Comparison of ENCODE assay signal across 20 cellular contexts in genomic region chr11:100815787-100816330, GRCh38.
DNase-seq lines count a peak whose midpoint lies in the region; ATAC-seq, FAIRE-seq and TF ChIP-seq lines count a peak whose summit lies in the region.
"Had no signal": no experiment of that assay in that cellular context is flagged by ENCODE, and none has a peak within 500 bp of the region (broad histone marks: within the 10 kb centered on the region; RNA-seq: fewer than 3 reads in every experiment).

No MANE protein-coding gene starts in this region.

- no peak overlapping the region for H3K9ac ChIP-seq in K562 (ENCODE audit: insufficient read depth in 1 of 2, low read depth in 2 of 2, low read length in 2 of 2)
- no peak overlapping the region for H3K9ac ChIP-seq in GM23248
- H3K9ac ChIP-seq: BLaER1 treated with 17β-estradiol and CSF1 and Interleukin-3, amounts not matched to agents 10 nM and 100 nM had no signal

- no peak for DNase-seq in cardiac muscle cell (ENCODE audit: low read depth in 1 of 2, low spot score in 1 of 2)
- no peak for DNase-seq in left ventricle myocardium superior
- no peak for DNase-seq in K562 (ENCODE audit: extremely low read depth in 1 of 4, low spot score in 3 of 4)
- DNase-seq in stimulated activated CD4-positive, alpha-beta T cell treated with anti-CD3 and anti-CD28 coated beads, Interleukin-15, amount 100 ng/mL, for 24 hours, result no peak
- no peak for DNase-seq in GM23248
- DNase-seq: AML-193; Caco-2; Calu3; CD4-positive, alpha-beta T cell; CD8-positive, alpha-beta T cell; DMS79 treated with DMSO at 0.1 percent for 48 hours; GF-D8 had no signal

- no peaks in the 10 kb centered on the region for H3K27me3 ChIP-seq in cardiac muscle cell
- no peaks in the 10 kb centered on the region for H3K27me3 ChIP-seq in K562 (ENCODE audit: control insufficient read depth in 2 of 2, insufficient read depth in 2 of 2, low read length in 2 of 2)
- H3K27me3 ChIP-seq in GM23248 (replicated peaks; ENCODE audit: insufficient read depth), result no peaks in the 10 kb centered on the region
- H3K27me3 ChIP-seq: BLaER1 treated with 17β-estradiol and CSF1 and Interleukin-3, amounts not matched to agents 10 nM and 100 nM had no signal

- 40% methylated on average over 1 of the region's 1 CpG for WGBS in K562 (ENCODE audit: insufficient coverage, low coverage, missing lambda C conversion rate)
- 96 to 97% methylated on average over 1 of the region's 1 CpG for WGBS in GM23248 (ENCODE audit: low coverage in 1 of 2, low lambda C conversion rate in 2 of 2, missing lambda C conversion rate in 2 of 2), 2 experiments

- H3K9me2 ChIP-seq in GM23248 (ENCODE audit: insufficient read depth), result no peaks in the 10 kb centered on the region

- CTCF ChIA-PET in K562 (lab: Yijun Ruan, JAX; ENCODE audit: low intra/inter-chr PET ratio), result no interaction called here

- POLR2A ChIA-PET in K562 (lab: Yijun Ruan, JAX), result no interaction called here

- H4K20me1 ChIP-seq in K562 (replicated peaks; ENCODE audit: control insufficient read depth, insufficient read depth, low read length) (no peaks in the 10 kb centered on the region), GM23248 (ENCODE audit: insufficient read depth) (no peaks in the 10 kb centered on the region)
- H4K20me1 ChIP-seq: BLaER1 treated with 17β-estradiol and CSF1 and Interleukin-3, amounts not matched to agents 10 nM and 100 nM had no signal

- H3F3A ChIP-seq in GM23248 (ENCODE audit: insufficient read depth), result no peaks in the 10 kb centered on the region

- H3K4me2 ChIP-seq in K562 (ENCODE audit: insufficient read depth, low read length) (no peak overlapping the region), GM23248 (ENCODE audit: unreplicated experiment) (no peak overlapping the region)
- H3K4me2 ChIP-seq: A549; BLaER1 treated with 17β-estradiol and CSF1 and Interleukin-3, amounts not matched to agents 10 nM and 100 nM had no signal

- H3K4me3 ChIP-seq in cardiac muscle cell (no peak overlapping the region), K562 (no peak overlapping the region), GM23248 (no peak overlapping the region)
- H3K4me3 ChIP-seq: A549; BLaER1 treated with 17β-estradiol and CSF1 and Interleukin-3, amounts not matched to agents 10 nM and 100 nM had no signal

- peak overlapping the region; percentile 72 for H3K27ac ChIP-seq in cardiac muscle cell
- no peak overlapping the region for H3K27ac ChIP-seq in K562 (ENCODE audit: extremely low read depth, low read depth, low read length)
- no peak overlapping the region for H3K27ac ChIP-seq in GM23248
- H3K27ac ChIP-seq: 22Rv1; A549; BLaER1 treated with 17β-estradiol and CSF1 and Interleukin-3, amounts not matched to agents 10 nM and 100 nM; C4-2B had no signal

- H3K9me1 ChIP-seq in K562 (ENCODE audit: control insufficient read depth, insufficient read depth, low read length), result no peaks in the 10 kb centered on the region

- no TSS peak for BruUV-seq in K562 (replicated peaks; lab: Mats Ljungman, UMichigan)

- TF ChIP-seq CTCF in cardiac muscle cell (IDR thresholded peaks at IDR 0.05; ENCODE audit: low read depth, low read length), result no peak
- no peak for TF ChIP-seq CTCF in K562 (IDR thresholded peaks at IDR 0.05 in 2 of 3, conservative IDR thresholded peaks at IDR 0.05 in 1 of 3; ENCODE audit: insufficient read depth in 2 of 3, low read depth in 1 of 3, low read length in 3 of 3)

- no peak for FAIRE-seq in K562 (lab: Jason Lieb, UNC)
- FAIRE-seq: A549, D721Med, G401.6, GM12891, GM19239 had no signal

- ATAC-seq in left ventricle myocardium superior (no peak), K562 (no peak)
- ATAC-seq: A549; CD8-positive, alpha-beta T cell had no signal

- no peak for TF ChIP-seq EP300 in K562 (IDR thresholded peaks at IDR 0.05; ENCODE audit: low read length)

- no peaks in the 10 kb centered on the region for H3K36me3 ChIP-seq in cardiac muscle cell
- no peaks in the 10 kb centered on the region for H3K36me3 ChIP-seq in K562 (ENCODE audit: control insufficient read depth, insufficient read depth, low read length)
- no peaks in the 10 kb centered on the region for H3K36me3 ChIP-seq in GM23248 (ENCODE audit: low read depth)

- TF ChIP-seq POLR2A in K562 (conservative IDR thresholded peaks at IDR 0.05), result no peak

- H2AFZ ChIP-seq in K562 (ENCODE audit: low read depth, low read length) (no peak overlapping the region), GM23248 (no peak overlapping the region)

- no peak for TF ChIP-seq RAD21 in K562 (CRISPR knock-in tag; conservative IDR thresholded peaks at IDR 0.05 in 1 of 2, IDR thresholded peaks at IDR 0.05 in 1 of 2)

- H3K79me2 ChIP-seq in K562 (ENCODE audit: control insufficient read depth, insufficient read depth, low read length), result no peaks in the 10 kb centered on the region
- no peaks in the 10 kb centered on the region for H3K79me2 ChIP-seq in GM23248 (ENCODE audit: insufficient read depth)

- H3K9me3 ChIP-seq in cardiac muscle cell (ENCODE audit: low read depth) (no peaks in the 10 kb centered on the region), K562 (replicated peaks; ENCODE audit: control insufficient read depth, insufficient read depth, low read depth, low read length) (no peaks in the 10 kb centered on the region), GM23248 (ENCODE audit: low read depth) (no peaks in the 10 kb centered on the region)
- H3K9me3 ChIP-seq: A549, Caco-2 had no signal

- intact Hi-C loops in left ventricle myocardium superior (cut with micrococcal nuclease), result no loop called here
- intact Hi-C loops in K562 (cut with micrococcal nuclease), result no loop called here

- H3K4me1 ChIP-seq in cardiac muscle cell (ENCODE audit: low read depth) (peaks cover 26% of the 10 kb centered on the region), K562 (replicated peaks in 1 of 2; ENCODE audit: control insufficient read depth in 2 of 2, insufficient read depth in 2 of 2, low read length in 2 of 2) (no peaks in the 10 kb centered on the region; a peak in 1 of 5 replicates), GM23248 (ENCODE audit: insufficient read depth) (no peaks in the 10 kb centered on the region)
- H3K4me1 ChIP-seq: BLaER1 treated with 17β-estradiol and CSF1 and Interleukin-3, amounts not matched to agents 10 nM and 100 nM had no signal

- in situ Hi-C loops in K562 (cut with MboI) (no loop called here), GM23248 (cut with MboI) (no loop called here)

TF ChIP-seq in K562, 482 proteins besides CTCF, POLR2A, EP300 and RAD21:
- TF ChIP-seq ZBTB12 (CRISPR knock-in tag; IDR thresholded peaks at IDR 0.05), result no peak
- TF ChIP-seq ZNF146 (CRISPR knock-in tag; IDR thresholded peaks at IDR 0.05; ENCODE audit: unreplicated experiment), result peak; percentile 61
